18 cellular contexts compared by ENCODE assay signal in the genomic region with DNA sequence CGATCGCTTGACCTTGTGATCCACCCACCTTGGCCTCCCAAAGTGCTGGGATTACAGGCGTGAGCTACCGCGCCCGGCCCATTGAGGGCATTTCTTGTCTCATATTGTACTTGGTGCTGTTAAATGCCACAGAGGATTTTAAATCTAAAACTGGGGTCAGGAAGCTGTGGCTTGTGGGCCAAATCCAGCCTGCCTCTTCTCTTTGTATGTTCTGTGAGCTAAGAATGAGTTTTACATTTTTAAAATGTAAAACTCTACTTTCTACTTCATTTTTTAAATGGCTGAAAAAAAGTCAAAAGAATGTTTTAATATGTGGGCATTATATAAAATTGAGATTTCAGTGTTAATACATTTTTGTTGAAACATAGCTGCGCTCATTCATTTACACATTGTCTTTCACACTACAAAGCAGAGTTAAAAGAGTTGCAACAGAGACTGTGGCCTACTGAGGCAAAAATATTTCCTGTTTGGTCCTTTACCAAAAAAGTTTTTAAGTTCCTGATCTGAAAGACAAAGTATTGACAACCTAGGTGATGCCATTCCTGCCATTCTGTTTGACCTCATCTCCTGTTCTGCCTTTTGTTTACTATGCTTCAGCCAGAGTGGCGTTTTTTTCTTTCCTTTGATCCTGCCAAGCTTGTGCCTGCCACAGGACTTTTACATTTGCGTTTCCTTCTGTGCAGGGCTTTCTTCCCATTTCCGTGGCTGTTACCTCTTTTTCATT. TPM values are rescaled to one million over a fixed set of nuclear protein-coding genes. Genes with fewer than 3 reads are reported as not detected.
DNase-seq lines count a peak whose midpoint lies in the region; ATAC-seq and TF ChIP-seq lines count a peak whose summit lies in the region.
"Had no signal": no experiment of that assay in that cellular context is flagged by ENCODE, and none has a peak within 500 bp of the region (broad histone marks: within the 10 kb centered on the region; RNA-seq: fewer than 3 reads in every experiment).

No MANE protein-coding gene starts in this region.

- no peaks in the 10 kb centered on the region for H4K20me1 ChIP-seq in DND-41 (ENCODE audit: insufficient read depth, low read length)

- TF ChIP-seq CTCF in DND-41 (IDR thresholded peaks at IDR 0.05; ENCODE audit: borderline replicate concordance, extremely low read depth, low read length, poor library complexity, severe bottlenecking) (no peak), WERI-Rb-1 (IDR thresholded peaks at IDR 0.05; ENCODE audit: low read depth, low read length) (no peak)

- H2AFZ ChIP-seq in DND-41 (ENCODE audit: low read depth, low read length), result no peak overlapping the region

- DNase-seq in DMS53 (lab: John Stamatoyannopoulos, UW) (peak; percentile 19), DMS53 treated with DMSO at 0.1 percent for 48 hours (lab: John Stamatoyannopoulos, UW; ENCODE audit: unreplicated experiment) (no peak), DND-41 (peak; percentile 43), lung microvascular endothelial cell (ENCODE audit: low read depth in 2 of 2) (peak; percentile 35 to 81), WERI-Rb-1 (no peak)
- DNase-seq: activated gamma-delta T cell treated with Interleukin-2 at 50 U/mL for 16 hours; effector CD4-positive, alpha-beta T cell; left ventricle myocardium inferior; NCI-H2029 treated with DMSO at 0.1 percent for 48 hours; NCI-H524; retina had no signal

- peaks cover 93% of the 10 kb centered on the region for H3K36me3 Mint-ChIP-seq in activated T-helper 17 cell treated with anti-CD3 and anti-CD28 coated beads, Interleukin-2, amount 50 U/mL, for 72 hours (ENCODE audit: low read depth)

- no peak overlapping the region for H3K4me2 ChIP-seq in DND-41 (ENCODE audit: insufficient read depth, low read length)

- H3K4me3 ChIP-seq in DND-41 (ENCODE audit: low read depth in 1 of 2, low read length in 2 of 2) (no peak overlapping the region), WERI-Rb-1 (ENCODE audit: low read depth, low read length) (no peak overlapping the region)
- H3K4me3 ChIP-seq: breast epithelium, left ventricle myocardium inferior, suprapubic skin had no signal

- H3K27me3 Mint-ChIP-seq in activated T-helper 17 cell treated with anti-CD3 and anti-CD28 coated beads, Interleukin-2, amount 50 U/mL, for 72 hours, result no peaks in the 10 kb centered on the region

- H3K9me3 ChIP-seq in DND-41 (ENCODE audit: insufficient read depth, low read length, severe bottlenecking), result no peaks in the 10 kb centered on the region
- H3K9me3 ChIP-seq in WERI-Rb-1 (ENCODE audit: severe bottlenecking), result no peaks in the 10 kb centered on the region
- H3K9me3 ChIP-seq: breast epithelium, left ventricle myocardium inferior, suprapubic skin had no signal

- peaks cover 41% of the 10 kb centered on the region for H3K36me3 ChIP-seq in DND-41 (ENCODE audit: insufficient read depth, low read length)
- H3K36me3 ChIP-seq in WERI-Rb-1, result no peaks in the 10 kb centered on the region
- H3K36me3 ChIP-seq: breast epithelium had no signal

- H3K27me3 ChIP-seq in DND-41 (ENCODE audit: insufficient read depth, low read length, poor library complexity) (no peaks in the 10 kb centered on the region), WERI-Rb-1 (ENCODE audit: insufficient read depth, low read depth, severe bottlenecking) (no peaks in the 10 kb centered on the region)
- H3K27me3 ChIP-seq: breast epithelium, suprapubic skin had no signal

- ATAC-seq in DND-41 (ENCODE audit: insufficient read depth, low read depth) (peak; percentile 88), GM21737 (IDR thresholded peaks at IDR 0.05; ENCODE audit: unreplicated experiment) (no peak), GM19351 (IDR thresholded peaks at IDR 0.05; ENCODE audit: unreplicated experiment) (no peak)
- no peak for ATAC-seq in activated T-helper 17 cell treated with anti-CD3 and anti-CD28 coated beads, Interleukin-2, amount 50 U/mL, for 72 hours (replicated peaks)

- H3K79me2 ChIP-seq in DND-41 (ENCODE audit: insufficient read depth, low read length), result no peaks in the 10 kb centered on the region

- H3K9me3 Mint-ChIP-seq in activated T-helper 17 cell treated with anti-CD3 and anti-CD28 coated beads, Interleukin-2, amount 50 U/mL, for 72 hours, result no peaks in the 10 kb centered on the region
- H3K9me3 Mint-ChIP-seq: neural crest cell had no signal

- peaks cover 20% of the 10 kb centered on the region for H3K4me1 ChIP-seq in DND-41 (ENCODE audit: insufficient read depth, low read length)
- H3K4me1 ChIP-seq: breast epithelium, suprapubic skin had no signal

- H3K4me3 Mint-ChIP-seq in activated T-helper 17 cell treated with anti-CD3 and anti-CD28 coated beads, Interleukin-2, amount 50 U/mL, for 72 hours, result peak overlapping the region; percentile 1
- H3K4me3 Mint-ChIP-seq: neural crest cell had no signal

- H3K9ac ChIP-seq in DND-41 (ENCODE audit: low read depth, low read length), result no peak overlapping the region

- peak overlapping the region; percentile 44; the same call in 1 of the 2 replicates for H3K27ac ChIP-seq in DND-41 (ENCODE audit: low read length)
- H3K27ac ChIP-seq in WERI-Rb-1, result no peak overlapping the region
- H3K27ac ChIP-seq: 22Rv1, left ventricle myocardium inferior, suprapubic skin had no signal

- H3K27ac Mint-ChIP-seq in activated T-helper 17 cell treated with anti-CD3 and anti-CD28 coated beads, Interleukin-2, amount 50 U/mL, for 72 hours, result no peak overlapping the region

- peaks cover 30% of the 10 kb centered on the region for H3K4me1 Mint-ChIP-seq in activated T-helper 17 cell treated with anti-CD3 and anti-CD28 coated beads, Interleukin-2, amount 50 U/mL, for 72 hours

RNA-seq across cellular contexts. Expression of a gene that starts 50.4 kb away (rescaled TPM):
- total RNA-seq in activated T-helper 17 cell treated with anti-CD3 and anti-CD28 coated beads, Interleukin-2, amount 50 U/mL, for 72 hours, result 100 to 1,000 TPM; 199 to 209 TPM
- total RNA-seq in lung microvascular endothelial cell, result 71.9 and 90.7 TPM in 2 replicates

Comparison
In these comparisons a context has a peak if more than half of its experiments do, and no peak if none do; other contexts are left out.
1. DNase-seq: peak in DMS53 (single experiment), DND-41 (single experiment) and lung microvascular endothelial cell (2 of 2); none in DMS53 treated with DMSO at 0.1 percent for 48 hours (single experiment) and WERI-Rb-1 (single experiment).